Comparison of ENCODE assay signal across 25 cellular contexts in the genomic region with DNA sequence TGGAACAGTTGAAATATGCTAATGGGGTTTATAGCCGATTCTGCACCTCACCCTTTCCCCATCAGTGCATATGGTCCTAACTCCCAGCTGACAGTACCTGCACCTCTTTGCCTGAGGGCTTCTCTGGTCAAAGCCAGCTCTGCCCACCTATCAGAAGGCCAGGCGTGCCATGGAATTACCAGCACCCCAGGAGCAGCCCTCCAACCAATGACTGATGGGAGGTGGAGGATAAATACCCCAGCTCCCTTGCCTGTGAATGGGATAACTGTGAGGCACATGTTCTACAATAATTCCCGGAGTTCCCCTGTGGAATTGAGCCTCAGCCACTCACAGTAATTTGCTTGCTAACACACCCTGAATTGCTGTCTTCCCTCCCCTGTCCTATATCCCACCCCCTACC.
"Had no signal": no experiment of that assay in that cellular context is flagged by ENCODE, and none has a peak within 500 bp of the region (broad histone marks: within the 10 kb centered on the region; RNA-seq: fewer than 3 reads in every experiment).

No MANE protein-coding gene starts in this region.

- H3K79me2 ChIP-seq: hepatocyte had no signal

- H3K27ac ChIP-seq: coronary artery, dorsolateral prefrontal cortex, epithelial cell of prostate, esophagus muscularis mucosa, esophagus squamous epithelium, foreskin keratinocyte, gastrocnemius medialis, gastroesophageal sphincter, heart left ventricle, heart right ventricle, hepatocyte had no signal

- DNase-seq: cortex of kidney; dermis blood vessel endothelial cell; dorsolateral prefrontal cortex; effector CD4-positive, alpha-beta T cell; effector CD8-positive, alpha-beta T cell; effector memory CD4-positive, alpha-beta T cell; effector memory CD8-positive, alpha-beta T cell; endodermal cell; erythroblast; esophagus squamous epithelium; foreskin fibroblast; foreskin keratinocyte; foreskin melanocyte; gastrocnemius medialis; glutamatergic neuron; heart left ventricle; heart right ventricle; hippocampal formation had no signal

- H2AFZ ChIP-seq: hepatocyte had no signal

- H3K27me3 ChIP-seq: esophagus muscularis mucosa, esophagus squamous epithelium, foreskin keratinocyte, gastrocnemius medialis, gastroesophageal sphincter, hepatocyte had no signal

- ATAC-seq: effector memory CD8-positive, alpha-beta T cell; esophagus mucosa; foreskin keratinocyte; gastrocnemius medialis; gastroesophageal sphincter; heart left ventricle; heart right ventricle had no signal

- H3K4me1 Mint-ChIP-seq: endodermal cell had no signal

- H3K9me3 Mint-ChIP-seq: dendritic cell treated with granulocyte-macrophage colony-stimulating factor and Interleukin-4, amounts not matched to agents 40 ng/mL and 50 ng/mL, for 4 days; effector memory CD8-positive, alpha-beta T cell had no signal

- H3K36me3 ChIP-seq: esophagus muscularis mucosa, esophagus squamous epithelium, gastrocnemius medialis, gastroesophageal sphincter, heart left ventricle, heart right ventricle had no signal

- H3K4me2 ChIP-seq: hepatocyte had no signal

- H3K4me1 ChIP-seq: esophagus muscularis mucosa, esophagus squamous epithelium, foreskin keratinocyte, gastrocnemius medialis, gastroesophageal sphincter, heart left ventricle, heart right ventricle had no signal

- H3K9me3 ChIP-seq: esophagus squamous epithelium, gastrocnemius medialis, gastroesophageal sphincter had no signal

- H3K4me3 Mint-ChIP-seq: dendritic cell treated with granulocyte-macrophage colony-stimulating factor and Interleukin-4, amounts not matched to agents 40 ng/mL and 50 ng/mL, for 4 days; effector memory CD8-positive, alpha-beta T cell; endodermal cell had no signal

- H3K27ac Mint-ChIP-seq: dendritic cell treated with granulocyte-macrophage colony-stimulating factor and Interleukin-4, amounts not matched to agents 40 ng/mL and 50 ng/mL, for 4 days; effector memory CD8-positive, alpha-beta T cell; endodermal cell had no signal

- H3K4me3 ChIP-seq: coronary artery, dorsolateral prefrontal cortex, esophagus muscularis mucosa, esophagus squamous epithelium, gastrocnemius medialis, gastroesophageal sphincter, heart left ventricle, heart right ventricle, hepatocyte had no signal
